Comparison of ENCODE assay signal across 1 cellular context in genomic region chr20:15643713-15644112, GRCh38.
TF ChIP-seq lines count a peak whose summit lies in the region.

No MANE protein-coding gene starts in this region.

TF ChIP-seq in SK-N-SH treated with all-trans-retinoic acid at 6 μM for 48 hours, 23 proteins besides CTCF, POLR2A, EP300 and RAD21 (continued from another document):
- no peak for TF ChIP-seq GLIS3 (CRISPR knock-in tag; IDR thresholded peaks at IDR 0.05)
- no peak for TF ChIP-seq OSR1 (CRISPR knock-in tag; IDR thresholded peaks at IDR 0.05)
- TF ChIP-seq RARB (CRISPR knock-in tag; IDR thresholded peaks at IDR 0.05), result no peak
- no peak for TF ChIP-seq CSRNP3 (CRISPR knock-in tag; IDR thresholded peaks at IDR 0.05)
- no peak for TF ChIP-seq ZNF8 (CRISPR knock-in tag; IDR thresholded peaks at IDR 0.05)
- TF ChIP-seq SNAI2 (CRISPR knock-in tag; IDR thresholded peaks at IDR 0.05), result no peak
- TF ChIP-seq ESRRG (CRISPR knock-in tag; IDR thresholded peaks at IDR 0.05), result no peak
- no peak for TF ChIP-seq ISL1 (CRISPR knock-in tag; IDR thresholded peaks at IDR 0.05)
